ENCODE assay signal across 1 cellular context in genomic region chr12:124520258-124520657, GRCh38.
TF ChIP-seq lines count a peak whose summit lies in the region.

No MANE protein-coding gene starts in this region.

TF ChIP-seq in H1, 55 proteins besides CTCF, POLR2A, EP300 and RAD21 (continued from another document):
- TF ChIP-seq CHD7 (IDR thresholded peaks at IDR 0.05; ENCODE audit: insufficient replicate concordance, low read length) (no peak), SUZ12 (IDR thresholded peaks at IDR 0.05; ENCODE audit: low read length) (no peak)
